Comparison of ENCODE assay signal across 1 cellular context in the genomic region with DNA sequence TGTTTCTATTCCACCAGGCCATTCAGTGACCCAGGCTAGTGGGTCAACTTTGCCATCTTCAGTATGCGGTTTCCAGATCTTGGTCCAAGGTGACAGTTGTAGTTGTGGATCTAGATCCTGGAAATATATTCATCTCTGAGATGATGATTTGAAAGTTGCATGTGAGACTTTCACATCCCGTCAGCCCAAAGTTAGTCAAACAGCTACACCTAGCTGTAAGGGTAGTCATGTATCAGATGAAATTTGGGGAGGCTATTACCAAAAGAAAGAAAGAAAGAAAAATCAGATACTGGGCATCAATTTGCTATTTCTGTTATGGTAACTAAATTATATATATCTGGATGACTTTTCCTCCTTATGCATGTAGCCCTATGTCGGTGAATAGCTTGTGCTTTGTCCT.
TF ChIP-seq lines count a peak whose summit lies in the region.

No MANE protein-coding gene starts in this region.

TF ChIP-seq in GM23338, 12 proteins besides CTCF, POLR2A, EP300 and RAD21 (continued from another document):
- TF ChIP-seq, protein P1, sequence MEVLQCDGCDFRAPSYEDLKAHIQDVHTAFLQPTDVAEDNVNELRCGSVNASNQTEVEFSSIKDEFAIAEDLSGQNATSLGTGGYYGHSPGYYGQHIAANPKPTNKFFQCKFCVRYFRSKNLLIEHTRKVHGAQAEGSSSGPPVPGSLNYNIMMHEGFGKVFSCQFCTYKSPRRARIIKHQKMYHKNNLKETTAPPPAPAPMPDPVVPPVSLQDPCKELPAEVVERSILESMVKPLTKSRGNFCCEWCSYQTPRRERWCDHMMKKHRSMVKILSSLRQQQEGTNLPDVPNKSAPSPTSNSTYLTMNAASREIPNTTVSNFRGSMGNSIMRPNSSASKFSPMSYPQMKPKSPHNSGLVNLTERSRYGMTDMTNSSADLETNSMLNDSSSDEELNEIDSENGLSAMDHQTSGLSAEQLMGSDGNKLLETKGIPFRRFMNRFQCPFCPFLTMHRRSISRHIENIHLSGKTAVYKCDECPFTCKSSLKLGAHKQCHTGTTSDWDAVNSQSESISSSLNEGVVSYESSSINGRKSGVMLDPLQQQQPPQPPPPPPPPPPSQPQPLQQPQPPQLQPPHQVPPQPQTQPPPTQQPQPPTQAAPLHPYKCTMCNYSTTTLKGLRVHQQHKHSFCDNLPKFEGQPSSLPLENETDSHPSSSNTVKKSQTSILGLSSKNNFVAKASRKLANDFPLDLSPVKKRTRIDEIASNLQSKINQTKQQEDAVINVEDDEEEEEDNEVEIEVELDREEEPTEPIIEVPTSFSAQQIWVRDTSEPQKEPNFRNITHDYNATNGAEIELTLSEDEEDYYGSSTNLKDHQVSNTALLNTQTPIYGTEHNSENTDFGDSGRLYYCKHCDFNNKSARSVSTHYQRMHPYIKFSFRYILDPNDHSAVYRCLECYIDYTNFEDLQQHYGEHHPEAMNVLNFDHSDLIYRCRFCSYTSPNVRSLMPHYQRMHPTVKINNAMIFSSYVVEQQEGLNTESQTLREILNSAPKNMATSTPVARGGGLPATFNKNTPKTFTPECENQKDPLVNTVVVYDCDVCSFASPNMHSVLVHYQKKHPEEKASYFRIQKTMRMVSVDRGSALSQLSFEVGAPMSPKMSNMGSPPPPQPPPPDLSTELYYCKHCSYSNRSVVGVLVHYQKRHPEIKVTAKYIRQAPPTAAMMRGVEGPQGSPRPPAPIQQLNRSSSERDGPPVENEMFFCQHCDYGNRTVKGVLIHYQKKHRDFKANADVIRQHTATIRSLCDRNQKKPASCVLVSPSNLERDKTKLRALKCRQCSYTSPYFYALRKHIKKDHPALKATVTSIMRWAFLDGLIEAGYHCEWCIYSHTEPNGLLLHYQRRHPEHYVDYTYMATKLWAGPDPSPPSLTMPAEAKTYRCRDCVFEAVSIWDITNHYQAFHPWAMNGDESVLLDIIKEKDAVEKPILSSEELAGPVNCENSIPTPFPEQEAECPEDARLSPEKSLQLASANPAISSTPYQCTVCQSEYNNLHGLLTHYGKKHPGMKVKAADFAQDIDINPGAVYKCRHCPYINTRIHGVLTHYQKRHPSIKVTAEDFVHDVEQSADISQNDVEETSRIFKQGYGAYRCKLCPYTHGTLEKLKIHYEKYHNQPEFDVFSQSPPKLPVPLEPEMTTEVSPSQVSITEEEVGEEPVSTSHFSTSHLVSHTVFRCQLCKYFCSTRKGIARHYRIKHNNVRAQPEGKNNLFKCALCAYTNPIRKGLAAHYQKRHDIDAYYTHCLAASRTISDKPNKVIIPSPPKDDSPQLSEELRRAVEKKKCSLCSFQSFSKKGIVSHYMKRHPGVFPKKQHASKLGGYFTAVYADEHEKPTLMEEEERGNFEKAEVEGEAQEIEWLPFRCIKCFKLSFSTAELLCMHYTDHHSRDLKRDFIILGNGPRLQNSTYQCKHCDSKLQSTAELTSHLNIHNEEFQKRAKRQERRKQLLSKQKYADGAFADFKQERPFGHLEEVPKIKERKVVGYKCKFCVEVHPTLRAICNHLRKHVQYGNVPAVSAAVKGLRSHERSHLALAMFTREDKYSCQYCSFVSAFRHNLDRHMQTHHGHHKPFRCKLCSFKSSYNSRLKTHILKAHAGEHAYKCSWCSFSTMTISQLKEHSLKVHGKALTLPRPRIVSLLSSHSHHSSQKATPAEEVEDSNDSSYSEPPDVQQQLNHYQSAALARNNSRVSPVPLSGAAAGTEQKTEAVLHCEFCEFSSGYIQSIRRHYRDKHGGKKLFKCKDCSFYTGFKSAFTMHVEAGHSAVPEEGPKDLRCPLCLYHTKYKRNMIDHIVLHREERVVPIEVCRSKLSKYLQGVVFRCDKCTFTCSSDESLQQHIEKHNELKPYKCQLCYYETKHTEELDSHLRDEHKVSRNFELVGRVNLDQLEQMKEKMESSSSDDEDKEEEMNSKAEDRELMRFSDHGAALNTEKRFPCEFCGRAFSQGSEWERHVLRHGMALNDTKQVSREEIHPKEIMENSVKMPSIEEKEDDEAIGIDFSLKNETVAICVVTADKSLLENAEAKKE (CRISPR knock-in tag; IDR thresholded peaks at IDR 0.05), result no peak
- TF ChIP-seq, protein P2, sequence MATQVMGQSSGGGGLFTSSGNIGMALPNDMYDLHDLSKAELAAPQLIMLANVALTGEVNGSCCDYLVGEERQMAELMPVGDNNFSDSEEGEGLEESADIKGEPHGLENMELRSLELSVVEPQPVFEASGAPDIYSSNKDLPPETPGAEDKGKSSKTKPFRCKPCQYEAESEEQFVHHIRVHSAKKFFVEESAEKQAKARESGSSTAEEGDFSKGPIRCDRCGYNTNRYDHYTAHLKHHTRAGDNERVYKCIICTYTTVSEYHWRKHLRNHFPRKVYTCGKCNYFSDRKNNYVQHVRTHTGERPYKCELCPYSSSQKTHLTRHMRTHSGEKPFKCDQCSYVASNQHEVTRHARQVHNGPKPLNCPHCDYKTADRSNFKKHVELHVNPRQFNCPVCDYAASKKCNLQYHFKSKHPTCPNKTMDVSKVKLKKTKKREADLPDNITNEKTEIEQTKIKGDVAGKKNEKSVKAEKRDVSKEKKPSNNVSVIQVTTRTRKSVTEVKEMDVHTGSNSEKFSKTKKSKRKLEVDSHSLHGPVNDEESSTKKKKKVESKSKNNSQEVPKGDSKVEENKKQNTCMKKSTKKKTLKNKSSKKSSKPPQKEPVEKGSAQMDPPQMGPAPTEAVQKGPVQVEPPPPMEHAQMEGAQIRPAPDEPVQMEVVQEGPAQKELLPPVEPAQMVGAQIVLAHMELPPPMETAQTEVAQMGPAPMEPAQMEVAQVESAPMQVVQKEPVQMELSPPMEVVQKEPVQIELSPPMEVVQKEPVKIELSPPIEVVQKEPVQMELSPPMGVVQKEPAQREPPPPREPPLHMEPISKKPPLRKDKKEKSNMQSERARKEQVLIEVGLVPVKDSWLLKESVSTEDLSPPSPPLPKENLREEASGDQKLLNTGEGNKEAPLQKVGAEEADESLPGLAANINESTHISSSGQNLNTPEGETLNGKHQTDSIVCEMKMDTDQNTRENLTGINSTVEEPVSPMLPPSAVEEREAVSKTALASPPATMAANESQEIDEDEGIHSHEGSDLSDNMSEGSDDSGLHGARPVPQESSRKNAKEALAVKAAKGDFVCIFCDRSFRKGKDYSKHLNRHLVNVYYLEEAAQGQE (IDR thresholded peaks at IDR 0.05; ENCODE audit: unreplicated experiment), result no peak
- no peak for TF ChIP-seq CREB1 (CRISPR knock-in tag; IDR thresholded peaks at IDR 0.05; ENCODE audit: low read depth)
